ENCODE assay signal across 12 cellular contexts in genomic region chr17:62611767-62612166, GRCh38. TPM values are rescaled to one million over a fixed set of nuclear protein-coding genes. Genes with fewer than 3 reads are reported as not detected.
DNase-seq lines count a peak whose midpoint lies in the region; ATAC-seq and TF ChIP-seq lines count a peak whose summit lies in the region.
"Had no signal": no experiment of that assay in that cellular context is flagged by ENCODE, and none has a peak within 500 bp of the region (broad histone marks: within the 10 kb centered on the region; RNA-seq: fewer than 3 reads in every experiment).

No MANE protein-coding gene starts in this region.

- CTCF ChIA-PET in GM10248 (lab: Yijun Ruan, JAX) (interaction anchor here (1.3 to 1.6 kb wide), 2 partner anchors 31 to 59 kb away, joined by 3 to 4 read pairs; no protein-coding TSS in a partner anchor), Calu3 (lab: Charles Lee) (no interaction called here)

- H3K27ac Mint-ChIP-seq in Calu3 (ENCODE audit: unreplicated experiment): no peak overlapping the region
- H3K27ac Mint-ChIP-seq: T-helper 2 cell treated with Interferon-gamma antibody and Interleukin-4, amounts not matched to agents 5 μg/mL and 100 μg/mL, for 36 hours had no signal

- no TSS peak for BruUV-seq in Calu3 (replicated peaks; lab: Mats Ljungman, UMichigan)

- H3K27me3 ChIP-seq in lower lobe of right lung (ENCODE audit: low read depth): no peaks in the 10 kb centered on the region
- H3K27me3 ChIP-seq: colonic mucosa had no signal

- H3K4me1 ChIP-seq in lower lobe of right lung: no peaks in the 10 kb centered on the region
- H3K4me1 ChIP-seq: colonic mucosa had no signal

- H3K4me3 Mint-ChIP-seq in Calu3 (ENCODE audit: low read depth, unreplicated experiment): no peak overlapping the region
- H3K4me3 Mint-ChIP-seq: T-helper 2 cell treated with Interferon-gamma antibody and Interleukin-4, amounts not matched to agents 5 μg/mL and 100 μg/mL, for 36 hours had no signal

- POLR2A ChIA-PET in GM10248 (lab: Yijun Ruan, JAX): no interaction called here

- no peak for TF ChIP-seq CTCF in GM10248 (IDR thresholded peaks at IDR 0.05; ENCODE audit: control extremely low read depth, extremely low read depth, low read depth, missing control alignments)
- no peak for TF ChIP-seq CTCF in lower lobe of right lung (IDR thresholded peaks at IDR 0.05)
- no peak for TF ChIP-seq CTCF in Calu3 (IDR thresholded peaks at IDR 0.05; ENCODE audit: unreplicated experiment)

- H3K36me3 ChIP-seq in lower lobe of right lung: peaks cover 89% of the 10 kb centered on the region

- H3K27me3 Mint-ChIP-seq in Calu3 (ENCODE audit: unreplicated experiment): no peaks in the 10 kb centered on the region

- H3K9me3 ChIP-seq in lower lobe of right lung: no peaks in the 10 kb centered on the region
- H3K9me3 ChIP-seq: colonic mucosa had no signal

- intact Hi-C loops in lower lobe of right lung (cut with DNase I): no loop called here
- intact Hi-C loops in left ventricle myocardium superior (cut with micrococcal nuclease): no loop called here
- intact Hi-C loops in Calu3 (cut with micrococcal nuclease; ENCODE audit: unreplicated experiment): no loop called here

- DNase-seq in GM10248 (ENCODE audit: extremely low spot score) (peak; percentile 26), KBM-7 (peak; percentile 21), lower lobe of right lung (no peak), NCI-H146 treated with DMSO at 0.1 percent for 48 hours (lab: John Stamatoyannopoulos, UW; ENCODE audit: unreplicated experiment) (no peak), left ventricle myocardium superior (no peak), NCI-H2107 (lab: John Stamatoyannopoulos, UW) (no peak), Calu3 (no peak)
- DNase-seq: colonic mucosa, NCI-H226, retina had no signal

- H3K27ac ChIP-seq in lower lobe of right lung: peak overlapping the region; percentile 5
- H3K27ac ChIP-seq: colonic mucosa had no signal

- H3K4me1 Mint-ChIP-seq in Calu3 (ENCODE audit: low read depth, unreplicated experiment): no peaks in the 10 kb centered on the region

- ATAC-seq in GM21360 (IDR thresholded peaks at IDR 0.05; ENCODE audit: unreplicated experiment) (peak; percentile 47), lower lobe of right lung (peak; percentile 41 to 61), left ventricle myocardium superior (no peak)

- no peaks in the 10 kb centered on the region for H3K9me3 Mint-ChIP-seq in Calu3 (ENCODE audit: low read depth, unreplicated experiment)
- H3K9me3 Mint-ChIP-seq: T-helper 2 cell treated with Interferon-gamma antibody and Interleukin-4, amounts not matched to agents 5 μg/mL and 100 μg/mL, for 36 hours had no signal

- in situ Hi-C loops in KBM-7 (cut with MboI; ENCODE audit: low pct_unique_long_range_greater_than_20kb, low sequenced_read_pairs): no loop called here

- no peaks in the 10 kb centered on the region for H3K36me3 Mint-ChIP-seq in Calu3 (ENCODE audit: insufficient read depth, unreplicated experiment)

- H3K4me3 ChIP-seq in lower lobe of right lung: no peak overlapping the region
- H3K4me3 ChIP-seq: colonic mucosa had no signal

RNA-seq across cellular contexts. Expression of gene MRC2, which starts 15.7 kb away (rescaled TPM):
- total RNA-seq in lower lobe of right lung (91.2 TPM), left ventricle myocardium superior (18.1 TPM), Calu3 (2022) (2.3 and 2.6 TPM in 2 replicates)

Comparison
In these comparisons a context has a peak if more than half of its experiments do, and no peak if none do; other contexts are left out.
1. DNase-seq: peak in GM10248 (single experiment) and KBM-7 (single experiment); none in lower lobe of right lung (single experiment), NCI-H146 treated with DMSO at 0.1 percent for 48 hours (single experiment), left ventricle myocardium superior (single experiment), NCI-H2107 (single experiment) and Calu3 (single experiment).